In the genomic region with DNA sequence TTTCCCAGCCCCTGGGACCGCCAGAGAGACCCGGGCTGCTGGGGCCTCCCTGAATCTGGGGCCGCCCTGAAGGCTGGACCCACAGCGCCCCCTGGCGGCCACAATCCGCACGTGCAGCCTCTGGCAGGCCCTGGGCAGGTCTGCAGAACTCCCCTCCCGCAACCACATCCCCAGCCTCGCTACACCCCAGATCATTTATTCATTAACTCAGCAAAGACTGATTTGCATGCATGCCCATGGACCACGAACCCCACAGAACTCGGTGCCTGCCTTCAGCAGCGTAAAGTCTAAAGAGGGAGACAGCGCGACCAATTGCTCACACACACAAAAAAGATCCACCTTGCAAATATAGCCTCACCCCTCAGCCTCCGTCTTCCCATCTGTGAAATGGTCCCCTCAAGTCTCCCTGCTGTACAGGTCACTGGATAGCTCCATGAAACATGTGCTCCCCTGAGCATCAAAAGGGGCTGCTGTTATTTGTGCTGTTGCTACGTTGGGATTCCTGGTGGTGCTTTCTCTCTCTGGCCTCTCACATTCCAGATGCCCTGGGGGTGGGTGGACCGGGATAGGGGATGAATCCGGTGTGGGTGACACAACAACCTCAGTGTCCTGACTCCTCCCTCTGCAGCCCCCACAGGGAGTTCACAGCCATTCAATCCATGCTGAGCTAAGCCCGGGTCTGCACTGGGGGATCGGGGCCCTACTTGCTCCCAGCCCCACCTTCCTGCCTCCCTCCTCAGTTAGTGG, we compare ENCODE assay signal across 8 cellular contexts.
A peak's percentile ranks its signal among the peaks of the same experiment; 100 is the strongest.
DNase-seq lines count a peak whose midpoint lies in the region; ATAC-seq lines count a peak whose summit lies in the region.

No MANE protein-coding gene starts in this region.

- peak; percentile 70 for ATAC-seq in GM21723 (IDR thresholded peaks at IDR 0.05; ENCODE audit: unreplicated experiment)

- peaks cover 9% of the 10 kb centered on the region for H3K4me1 Mint-ChIP-seq in activated naive CD4-positive, alpha-beta T cell treated with anti-CD3 and anti-CD28 coated beads, Interleukin-2, amount 10 ng/mL, durations not matched to agents 7 days and 5 days

- intact Hi-C loops in cardiac septum (cut with DNase I): loop anchor here (1.0 to 5.0 kb wide), 4 partner anchors 199 to 730 kb away; no protein-coding TSS in a partner anchor

- H3K27ac Mint-ChIP-seq in activated naive CD4-positive, alpha-beta T cell treated with anti-CD3 and anti-CD28 coated beads, Interleukin-2, amount 10 ng/mL, durations not matched to agents 7 days and 5 days: peak overlapping the region; percentile 20

- H3K4me3 ChIP-seq in rectal smooth muscle tissue (ENCODE audit: low read length): no peak overlapping the region

- DNase-seq in EH (ENCODE audit: low read depth) (peak; percentile 64), Kasumi-1 (lab: John Stamatoyannopoulos, UW) (peak; percentile 51 to 62), SK-N-DZ (ENCODE audit: low spot score) (peak; percentile 78), cardiac septum (ENCODE audit: low spot score) (peak; percentile 92), SKM-1 (lab: John Stamatoyannopoulos, UW; ENCODE audit: unreplicated experiment) (no peak)
- peak; percentile 85 for DNase-seq in activated naive CD4-positive, alpha-beta T cell treated with anti-CD3 and anti-CD28 coated beads, Interleukin-2, amount 10 ng/mL, durations not matched to agents 7 days and 5 days

- CTCF ChIA-PET in activated naive CD4-positive, alpha-beta T cell treated with anti-CD3 and anti-CD28 coated beads, Interleukin-2, amount 10 ng/mL, durations not matched to agents 7 days and 5 days (lab: Charles Lee): interaction anchor here (0.8 to 3.1 kb wide), 13 partner anchors 10 to 730 kb away, joined by 3 to 17 read pairs (median 3); no protein-coding TSS in a partner anchor

- no peak overlapping the region for H3K4me3 Mint-ChIP-seq in activated naive CD4-positive, alpha-beta T cell treated with anti-CD3 and anti-CD28 coated beads, Interleukin-2, amount 10 ng/mL, durations not matched to agents 7 days and 5 days

- no peak overlapping the region for H3K9ac ChIP-seq in rectal smooth muscle tissue (ENCODE audit: low read length)

- peaks cover 24% of the 10 kb centered on the region for H3K9me3 Mint-ChIP-seq in activated naive CD4-positive, alpha-beta T cell treated with anti-CD3 and anti-CD28 coated beads, Interleukin-2, amount 10 ng/mL, durations not matched to agents 7 days and 5 days

- H3K27me3 ChIP-seq in rectal smooth muscle tissue (ENCODE audit: control insufficient read depth, insufficient read depth, low read length): no peaks in the 10 kb centered on the region

- peaks cover 41% of the 10 kb centered on the region for H3K27me3 Mint-ChIP-seq in activated naive CD4-positive, alpha-beta T cell treated with anti-CD3 and anti-CD28 coated beads, Interleukin-2, amount 10 ng/mL, durations not matched to agents 7 days and 5 days

- H3K4me1 ChIP-seq in rectal smooth muscle tissue (ENCODE audit: control insufficient read depth, insufficient read depth, low read length): peaks cover 30% of the 10 kb centered on the region

- H3K36me3 Mint-ChIP-seq in activated naive CD4-positive, alpha-beta T cell treated with anti-CD3 and anti-CD28 coated beads, Interleukin-2, amount 10 ng/mL, durations not matched to agents 7 days and 5 days: peaks cover 8% of the 10 kb centered on the region

- peak overlapping the region; percentile 79 for H3K27ac ChIP-seq in rectal smooth muscle tissue (ENCODE audit: low read depth, low read length)

- H3K36me3 ChIP-seq in rectal smooth muscle tissue (ENCODE audit: control insufficient read depth, insufficient read depth, low read length): no peaks in the 10 kb centered on the region
